ENCODE assay signal across 10 cellular contexts in genomic region chr17:57984226-57984890, GRCh38.
DNase-seq lines count a peak whose midpoint lies in the region; ATAC-seq, FAIRE-seq and TF ChIP-seq lines count a peak whose summit lies in the region.
"Had no signal": no experiment of that assay in that cellular context is flagged by ENCODE, and none has a peak within 500 bp of the region (broad histone marks: within the 10 kb centered on the region; RNA-seq: fewer than 3 reads in every experiment).

No MANE protein-coding gene starts in this region.

- no peak for ATAC-seq in activated CD4-positive, CD25-positive, alpha-beta regulatory T cell treated with anti-CD3 and anti-CD28 coated beads, Interleukin-2, amount 50 U/mL, for 24 hours
- ATAC-seq in HG03442 (IDR thresholded peaks at IDR 0.05; ENCODE audit: unreplicated experiment), result no peak

- no peak overlapping the region for H3K4me3 ChIP-seq in choroid plexus epithelial cell (ENCODE audit: low read depth, low read length)

- peak overlapping the region; percentile 78 to 86 (median 81) for H3K4me3 Mint-ChIP-seq in nephron

- peak; percentile 94 for FAIRE-seq in A204.1 (lab: Jason Lieb, UNC)

- TF ChIP-seq CTCF in choroid plexus epithelial cell (conservative IDR thresholded peaks at IDR 0.05; ENCODE audit: low read depth, low read length), result no peak
- TF ChIP-seq CTCF in nephron (IDR thresholded peaks at IDR 0.05; ENCODE audit: unreplicated experiment in 3 of 3), result no peak

- H3K27me3 Mint-ChIP-seq in nephron (ENCODE audit: low read depth), result no peaks in the 10 kb centered on the region

- no peaks in the 10 kb centered on the region for H3K9me3 Mint-ChIP-seq in nephron

- H3K4me1 Mint-ChIP-seq in nephron, result peaks cover 78% of the 10 kb centered on the region

- H3K27ac Mint-ChIP-seq in nephron, result peak overlapping the region; percentile 19 to 74 (median 54)

- DNase-seq in EH (ENCODE audit: low read depth) (peak; percentile 73), choroid plexus epithelial cell (ENCODE audit: low read depth) (peak; percentile 36), foreskin melanocyte (no peak), putamen (ENCODE audit: low spot score) (no peak)
- DNase-seq: central memory CD4-positive, alpha-beta T cell; NCI-H748 treated with DMSO at 0.1 percent for 48 hours had no signal

- H3K36me3 Mint-ChIP-seq in nephron (ENCODE audit: low read depth), result peaks cover 27% of the 10 kb centered on the region

Comparison
In these comparisons a context has a peak if more than half of its experiments do, and no peak if none do; other contexts are left out.
1. DNase-seq: peak in EH (single experiment) and choroid plexus epithelial cell (single experiment); none in foreskin melanocyte (single experiment) and putamen (single experiment).